ENCODE assay signal across 1 cellular context in genomic region chr11:120666121-120666639, GRCh38.
TF ChIP-seq lines count a peak whose summit lies in the region.

No MANE protein-coding gene starts in this region.

TF ChIP-seq in HCT116, 20 proteins besides CTCF, POLR2A, EP300 and RAD21:
- TF ChIP-seq ATF3 (IDR thresholded peaks at IDR 0.05) (no peak), TCF7L2 (IDR thresholded peaks at IDR 0.05; ENCODE audit: borderline replicate concordance, extremely low read depth, insufficient read depth, insufficient read length) (no peak), EGR1 (IDR thresholded peaks at IDR 0.05; ENCODE audit: low read depth) (no peak), FOSL1 (IDR thresholded peaks at IDR 0.05; ENCODE audit: low read depth) (no peak), MAX (IDR thresholded peaks at IDR 0.05) (no peak), SIN3A (IDR thresholded peaks at IDR 0.05; ENCODE audit: low read depth) (no peak), SP1 (IDR thresholded peaks at IDR 0.05; ENCODE audit: low read depth) (no peak), ELF1 (IDR thresholded peaks at IDR 0.05; ENCODE audit: borderline replicate concordance, low read depth) (no peak), JUND (IDR thresholded peaks at IDR 0.05) (no peak), SRF (IDR thresholded peaks at IDR 0.05; ENCODE audit: low read depth) (no peak), EZH2 (IDR thresholded peaks at IDR 0.05) (no peak), ZNF274 (IDR thresholded peaks at IDR 0.05; ENCODE audit: low read depth, low read length) (no peak), CEBPB (IDR thresholded peaks at IDR 0.05; ENCODE audit: low read depth) (no peak), POLR2AphosphoS5 (IDR thresholded peaks at IDR 0.05; ENCODE audit: low read depth, low read length) (no peak), YY1 (IDR thresholded peaks at IDR 0.05; ENCODE audit: extremely low read depth, insufficient replicate concordance, low read depth, low read length) (no peak), EZH2phosphoT487 (IDR thresholded peaks at IDR 0.05; ENCODE audit: borderline replicate concordance) (no peak), ZBTB33 (IDR thresholded peaks at IDR 0.05; ENCODE audit: extremely low read depth, insufficient replicate concordance, low read length) (no peak), ZFX (IDR thresholded peaks at IDR 0.05) (no peak), REST (IDR thresholded peaks at IDR 0.05; ENCODE audit: low read depth) (no peak)
